ENCODE assay signal across 12 cellular contexts in genomic region chr5:107359033-107359915, GRCh38.
DNase-seq lines count a peak whose midpoint lies in the region; ATAC-seq and TF ChIP-seq lines count a peak whose summit lies in the region.
"Had no signal": no experiment of that assay in that cellular context is flagged by ENCODE, and none has a peak within 500 bp of the region (broad histone marks: within the 10 kb centered on the region; RNA-seq: fewer than 3 reads in every experiment).

No MANE protein-coding gene starts in this region.

- H3K9me3 ChIP-seq in breast epithelium, result no peaks in the 10 kb centered on the region
- H3K9me3 ChIP-seq in PC-3 (ENCODE audit: low read length), result no peaks in the 10 kb centered on the region
- no peaks in the 10 kb centered on the region for H3K9me3 ChIP-seq in fibroblast of lung (ENCODE audit: control insufficient read depth, insufficient read depth, low read depth, low read length)

- H3K4me3 ChIP-seq in breast epithelium (no peak overlapping the region), PC-3 (ENCODE audit: low read length) (no peak overlapping the region), fibroblast of lung (replicated peaks in 1 of 4; ENCODE audit: control extremely low read depth in 1 of 4, insufficient read depth in 1 of 4, low read depth in 3 of 4, low read length in 4 of 4) (no peak overlapping the region)

- H3K9me3 Mint-ChIP-seq in MCF 10A (ENCODE audit: unreplicated experiment), result no peaks in the 10 kb centered on the region
- H3K9me3 Mint-ChIP-seq in stimulated activated effector memory CD8-positive, alpha-beta T cell treated with anti-CD3 and anti-CD28 coated beads, Interleukin-12 subunit alpha, Interleukin-12 subunit beta, amount 100 ng/mL, for 72 hours, result no peaks in the 10 kb centered on the region
- H3K9me3 Mint-ChIP-seq in activated naive CD4-positive, alpha-beta T cell treated with anti-CD3 and anti-CD28 coated beads, Interleukin-2, amount 50 U/mL, for 72 hours, result no peaks in the 10 kb centered on the region

- intact Hi-C loops in breast epithelium (cut with DNase I; ENCODE audit: low total_unique reads) (no loop called here), MCF 10A (cut with micrococcal nuclease) (no loop called here), PC-3 (cut with micrococcal nuclease) (no loop called here)

- H3K79me2 ChIP-seq in PC-3 (ENCODE audit: low read length) (no peaks in the 10 kb centered on the region), fibroblast of lung (ENCODE audit: control insufficient read depth, insufficient read depth, low read length) (no peaks in the 10 kb centered on the region)

- H3K9me2 ChIP-seq in PC-3 (replicated peaks; ENCODE audit: low read length), result no peaks in the 10 kb centered on the region

- H3K27me3 ChIP-seq in breast epithelium (no peaks in the 10 kb centered on the region), PC-3 (ENCODE audit: low read length) (no peaks in the 10 kb centered on the region), fibroblast of lung (ENCODE audit: control insufficient read depth, insufficient read depth, low read length) (no peaks in the 10 kb centered on the region)

- H3K36me3 ChIP-seq in breast epithelium (no peaks in the 10 kb centered on the region), PC-3 (ENCODE audit: low read depth, low read length) (no peaks in the 10 kb centered on the region), fibroblast of lung (ENCODE audit: control insufficient read depth, insufficient read depth, low read length) (no peaks in the 10 kb centered on the region)

- DNase-seq in breast epithelium (ENCODE audit: low spot score in 2 of 2), result no peak
- no peak for DNase-seq in MCF 10A (ENCODE audit: unreplicated experiment)
- peak; percentile 34 for DNase-seq in PC-3
- DNase-seq in fibroblast of lung (ENCODE audit: low read depth in 2 of 2), result peak; percentile 63 to 70
- no peak for DNase-seq in stimulated activated effector memory CD8-positive, alpha-beta T cell treated with anti-CD3 and anti-CD28 coated beads, Interleukin-12 subunit alpha, Interleukin-12 subunit beta, amount 100 ng/mL, for 72 hours (ENCODE audit: low spot score in 2 of 2)
- DNase-seq in NCI-H1048 (lab: John Stamatoyannopoulos, UW), result no peak
- DNase-seq in activated naive CD4-positive, alpha-beta T cell treated with anti-CD3 and anti-CD28 coated beads, Interleukin-2, amount 50 U/mL, for 72 hours (ENCODE audit: low spot score in 2 of 2), result no peak
- no peak for DNase-seq in ecto neural progenitor cell (ENCODE audit: low spot score)
- DNase-seq: activated CD8-positive, alpha-beta memory T cell treated with anti-CD3 and anti-CD28 coated beads, Interleukin-2, amount 50 U/mL, for 4 hours; hypothalamus; NCI-H1436 treated with DMSO at 0.1 percent for 48 hours; T-helper 2 cell had no signal

- H3K27ac Mint-ChIP-seq in MCF 10A (ENCODE audit: low read depth, unreplicated experiment), result no peak overlapping the region
- H3K27ac Mint-ChIP-seq in stimulated activated effector memory CD8-positive, alpha-beta T cell treated with anti-CD3 and anti-CD28 coated beads, Interleukin-12 subunit alpha, Interleukin-12 subunit beta, amount 100 ng/mL, for 72 hours, result peak overlapping the region; percentile 6
- H3K27ac Mint-ChIP-seq in activated naive CD4-positive, alpha-beta T cell treated with anti-CD3 and anti-CD28 coated beads, Interleukin-2, amount 50 U/mL, for 72 hours, result no peak overlapping the region

- peaks cover 7% of the 10 kb centered on the region for H3K4me1 Mint-ChIP-seq in MCF 10A (ENCODE audit: insufficient read depth, unreplicated experiment)
- no peaks in the 10 kb centered on the region for H3K4me1 Mint-ChIP-seq in stimulated activated effector memory CD8-positive, alpha-beta T cell treated with anti-CD3 and anti-CD28 coated beads, Interleukin-12 subunit alpha, Interleukin-12 subunit beta, amount 100 ng/mL, for 72 hours

- BruUV-seq in MCF 10A (replicated peaks; lab: Mats Ljungman, UMichigan) (no TSS peak), PC-3 (replicated peaks; lab: Mats Ljungman, UMichigan) (no TSS peak)

- no peaks in the 10 kb centered on the region for H4K20me1 ChIP-seq in PC-3 (ENCODE audit: low read length)
- H4K20me1 ChIP-seq in fibroblast of lung (ENCODE audit: control insufficient read depth, extremely low read depth, insufficient read depth, low read length), result no peaks in the 10 kb centered on the region

- peaks cover 0 to 3% of the 10 kb centered on the region in 2 donors for H3K4me1 ChIP-seq in breast epithelium
- H3K4me1 ChIP-seq in PC-3 (ENCODE audit: insufficient read depth, low read length), result peaks cover 11% of the 10 kb centered on the region; the same call in 1 of the 2 replicates
- no peaks in the 10 kb centered on the region for H3K4me1 ChIP-seq in fibroblast of lung (ENCODE audit: control insufficient read depth, extremely low read depth, insufficient read depth, low read length)

- peak overlapping the region; percentile 31 for H2AFZ ChIP-seq in PC-3 (ENCODE audit: low read length)
- H2AFZ ChIP-seq in fibroblast of lung (ENCODE audit: low read length), result peak overlapping the region; percentile 0

- no peak for TF ChIP-seq CTCF in breast epithelium (IDR thresholded peaks at IDR 0.05)
- no peak for TF ChIP-seq CTCF in MCF 10A (IDR thresholded peaks at IDR 0.05; ENCODE audit: unreplicated experiment)
- TF ChIP-seq CTCF in PC-3 (conservative IDR thresholded peaks at IDR 0.05; ENCODE audit: low read depth, low read length), result no peak
- no peak for TF ChIP-seq CTCF in fibroblast of lung (conservative IDR thresholded peaks at IDR 0.05 in 1 of 2, IDR thresholded peaks at IDR 0.05 in 1 of 2; ENCODE audit: low read depth in 1 of 2, low read length in 2 of 2)

- ATAC-seq in PC-3, result peak; percentile 31
- no peak for ATAC-seq in stimulated activated effector memory CD8-positive, alpha-beta T cell treated with anti-CD3 and anti-CD28 coated beads, Interleukin-12 subunit alpha, Interleukin-12 subunit beta, amount 100 ng/mL, for 72 hours
- no peak for ATAC-seq in activated naive CD4-positive, alpha-beta T cell treated with anti-CD3 and anti-CD28 coated beads, Interleukin-2, amount 50 U/mL, for 72 hours

- no peak for TF ChIP-seq POLR2A in breast epithelium (IDR thresholded peaks at IDR 0.05)

- H3K4me3 Mint-ChIP-seq in MCF 10A (ENCODE audit: unreplicated experiment), result no peak overlapping the region
- no peak overlapping the region for H3K4me3 Mint-ChIP-seq in stimulated activated effector memory CD8-positive, alpha-beta T cell treated with anti-CD3 and anti-CD28 coated beads, Interleukin-12 subunit alpha, Interleukin-12 subunit beta, amount 100 ng/mL, for 72 hours

- peak overlapping the region; percentile 8 to 27 for H3K27ac ChIP-seq in breast epithelium
- H3K27ac ChIP-seq in PC-3 (ENCODE audit: low read length), result peak overlapping the region; percentile 5; the same call in 1 of the 2 replicates
- no peak overlapping the region for H3K27ac ChIP-seq in fibroblast of lung (ENCODE audit: insufficient read depth, low read length)

- CTCF ChIA-PET in MCF 10A (lab: Yijun Ruan, JAX), result interaction anchor here (0.6 to 1.1 kb wide), 6 partner anchors 14 to 1090 kb away, joined by 3 to 4 read pairs (median 4); no protein-coding TSS in a partner anchor
- CTCF ChIA-PET in PC-3 (lab: Charles Lee), result no interaction called here

- H3K9ac ChIP-seq in PC-3 (ENCODE audit: low read length) (no peak overlapping the region), fibroblast of lung (ENCODE audit: insufficient read depth, low read length) (no peak overlapping the region)

- POLR2A ChIA-PET in MCF 10A (lab: Yijun Ruan, JAX) (interaction anchor here (0.6 to 0.9 kb wide), 2 partner anchors 14 to 705 kb away, joined by 3 to 4 read pairs; no protein-coding TSS in a partner anchor), PC-3 (lab: Charles Lee; ENCODE audit: unreplicated experiment) (no interaction called here)

- H3F3A ChIP-seq in PC-3 (ENCODE audit: low read length, unreplicated experiment), result no peaks in the 10 kb centered on the region

- no peaks in the 10 kb centered on the region for H3K36me3 Mint-ChIP-seq in MCF 10A (ENCODE audit: insufficient read depth, unreplicated experiment)
- H3K36me3 Mint-ChIP-seq in stimulated activated effector memory CD8-positive, alpha-beta T cell treated with anti-CD3 and anti-CD28 coated beads, Interleukin-12 subunit alpha, Interleukin-12 subunit beta, amount 100 ng/mL, for 72 hours, result no peaks in the 10 kb centered on the region
- H3K36me3 Mint-ChIP-seq in activated naive CD4-positive, alpha-beta T cell treated with anti-CD3 and anti-CD28 coated beads, Interleukin-2, amount 50 U/mL, for 72 hours, result no peaks in the 10 kb centered on the region

- no peaks in the 10 kb centered on the region for H3K27me3 Mint-ChIP-seq in MCF 10A (ENCODE audit: insufficient read depth, unreplicated experiment)

- H3K4me2 ChIP-seq in PC-3 (ENCODE audit: low read length) (no peak overlapping the region), fibroblast of lung (ENCODE audit: extremely low read depth, insufficient read depth, low read length) (no peak overlapping the region)

Comparison
In these comparisons a context has a peak if more than half of its experiments do, and no peak if none do; other contexts are left out.
1. DNase-seq: peak in PC-3 (single experiment) and fibroblast of lung (2 of 2); none in breast epithelium (0 of 2), MCF 10A (single experiment), stimulated activated effector memory CD8-positive, alpha-beta T cell treated with anti-CD3 and anti-CD28 coated beads, Interleukin-12 subunit alpha, Interleukin-12 subunit beta, amount 100 ng/mL, for 72 hours (0 of 2), NCI-H1048 (single experiment), activated naive CD4-positive, alpha-beta T cell treated with anti-CD3 and anti-CD28 coated beads, Interleukin-2, amount 50 U/mL, for 72 hours (0 of 2) and ecto neural progenitor cell (single experiment).